ENCODE assay signal across 18 cellular contexts in genomic region chr13:98299243-98299953, GRCh38.
"Had no signal": no experiment of that assay in that cellular context is flagged by ENCODE, and none has a peak within 500 bp of the region (broad histone marks: within the 10 kb centered on the region; RNA-seq: fewer than 3 reads in every experiment).

No MANE protein-coding gene starts in this region.

- H3K36me3 Mint-ChIP-seq: activated naive CD8-positive, alpha-beta T cell treated with anti-CD3 and anti-CD28 coated beads for 36 hours; stimulated activated naive B cell treated with anti-CD40 and anti-IgM and Interleukin-4, amounts not matched to agents 10 μg/mL and 1 μg/mL and 100 μg/mL, for 72 hours had no signal

- H3K9ac ChIP-seq: neural progenitor cell had no signal

- H3K27me3 ChIP-seq: brain microvascular endothelial cell, gastroesophageal sphincter, neural progenitor cell, ovary had no signal

- ATAC-seq: effector memory CD8-positive, alpha-beta T cell; gastroesophageal sphincter; stimulated activated naive B cell treated with anti-CD40 and anti-IgM and Interleukin-4, amounts not matched to agents 10 μg/mL and 1 μg/mL and 100 μg/mL, for 72 hours had no signal

- H3K4me3 Mint-ChIP-seq: activated CD4-positive, alpha-beta T cell treated with anti-CD3 and anti-CD28 coated beads, Interleukin-2, amount 10 ng/mL, durations not matched to agents 7 days and 5 days; activated naive CD8-positive, alpha-beta T cell treated with anti-CD3 and anti-CD28 coated beads for 36 hours; central memory CD8-positive, alpha-beta T cell; effector memory CD8-positive, alpha-beta T cell; neural progenitor cell; stimulated activated naive B cell treated with anti-CD40 and anti-IgM and Interleukin-4, amounts not matched to agents 10 μg/mL and 1 μg/mL and 100 μg/mL, for 72 hours had no signal

- H3K4me3 ChIP-seq: gastroesophageal sphincter, neural progenitor cell, ovary had no signal

- H3K27ac ChIP-seq: brain microvascular endothelial cell, gastroesophageal sphincter, neural progenitor cell, ovary had no signal

- H3K4me1 Mint-ChIP-seq: activated CD4-positive, alpha-beta T cell treated with anti-CD3 and anti-CD28 coated beads, Interleukin-2, amount 10 ng/mL, durations not matched to agents 7 days and 5 days; activated naive CD8-positive, alpha-beta T cell treated with anti-CD3 and anti-CD28 coated beads for 36 hours; central memory CD8-positive, alpha-beta T cell; stimulated activated naive B cell treated with anti-CD40 and anti-IgM and Interleukin-4, amounts not matched to agents 10 μg/mL and 1 μg/mL and 100 μg/mL, for 72 hours had no signal

- H3K36me3 ChIP-seq: brain microvascular endothelial cell, gastroesophageal sphincter, neural progenitor cell, ovary had no signal

- H3K27ac Mint-ChIP-seq: activated CD4-positive, alpha-beta T cell treated with anti-CD3 and anti-CD28 coated beads, Interleukin-2, amount 10 ng/mL, durations not matched to agents 7 days and 5 days; activated naive CD8-positive, alpha-beta T cell treated with anti-CD3 and anti-CD28 coated beads for 36 hours; effector memory CD8-positive, alpha-beta T cell; neural progenitor cell; stimulated activated naive B cell treated with anti-CD40 and anti-IgM and Interleukin-4, amounts not matched to agents 10 μg/mL and 1 μg/mL and 100 μg/mL, for 72 hours had no signal

- H3K9me3 Mint-ChIP-seq: activated CD4-positive, alpha-beta T cell treated with anti-CD3 and anti-CD28 coated beads, Interleukin-2, amount 10 ng/mL, durations not matched to agents 7 days and 5 days; activated naive CD8-positive, alpha-beta T cell treated with anti-CD3 and anti-CD28 coated beads for 36 hours; central memory CD8-positive, alpha-beta T cell; effector memory CD8-positive, alpha-beta T cell; stimulated activated naive B cell treated with anti-CD40 and anti-IgM and Interleukin-4, amounts not matched to agents 10 μg/mL and 1 μg/mL and 100 μg/mL, for 72 hours had no signal

- DNase-seq: activated CD4-positive, alpha-beta T cell treated with anti-CD3 and anti-CD28 coated beads, Interleukin-2, amount 10 ng/mL, durations not matched to agents 7 days and 5 days; activated CD4-positive, CD25-positive, alpha-beta regulatory T cell; activated CD8-positive, alpha-beta memory T cell treated with anti-CD3 and anti-CD28 coated beads for 24 hours; activated gamma-delta T cell treated with Interleukin-2 at 50 U/mL for 16 hours; activated naive CD8-positive, alpha-beta T cell treated with anti-CD3 and anti-CD28 coated beads for 36 hours; brain microvascular endothelial cell; dermis blood vessel endothelial cell; effector memory CD8-positive, alpha-beta T cell; kidney glomerular epithelial cell; ovary; stimulated activated CD4-positive, alpha-beta T cell treated with anti-CD3 and anti-CD28 coated beads, Interleukin-4, amount 100 ng/mL, for 1 hour; stimulated activated naive B cell treated with anti-CD40 and anti-IgM and Interleukin-4, amounts not matched to agents 10 μg/mL and 1 μg/mL and 100 μg/mL, for 72 hours; substantia nigra; T-helper 2 cell; trophoblast cell had no signal

- H3K9me3 ChIP-seq: gastroesophageal sphincter, ovary had no signal
